13 cellular contexts compared by ENCODE assay signal in genomic region chr14:53619625-53620324, GRCh38.
A peak's percentile ranks its signal among the peaks of the same experiment; 100 is the strongest.
DNase-seq lines count a peak whose midpoint lies in the region; ATAC-seq, FAIRE-seq and TF ChIP-seq lines count a peak whose summit lies in the region.
"Had no signal": no experiment of that assay in that cellular context is flagged by ENCODE, and none has a peak within 500 bp of the region (broad histone marks: within the 10 kb centered on the region; RNA-seq: fewer than 3 reads in every experiment).

No MANE protein-coding gene starts in this region.

- H3K27me3 ChIP-seq in mesenchymal stem cell (ENCODE audit: control insufficient read depth in 1 of 2, insufficient read depth in 1 of 2, low read length in 2 of 2) (no peaks in the 10 kb centered on the region), HAP-1 (ENCODE audit: low read depth) (no peaks in the 10 kb centered on the region; the same call in 1 of the 2 replicates)

- 79% methylated on average over 5 of the region's 5 CpGs for WGBS in A549 (ENCODE audit: missing lambda C conversion rate)
- WGBS in mesenchymal stem cell = 67% methylated on average over 3 of the region's 5 CpGs

- no peak overlapping the region for H2BK120ac ChIP-seq in mesenchymal stem cell (ENCODE audit: low read depth, low read length)

- H4K91ac ChIP-seq in mesenchymal stem cell (ENCODE audit: low read length) = no peak overlapping the region

- TF ChIP-seq EP300 in A549 (IDR thresholded peaks at IDR 0.05) = no peak

- peak overlapping the region; percentile 76 for H2AK5ac ChIP-seq in mesenchymal stem cell (ENCODE audit: low read length, severe bottlenecking)

- CTCF ChIA-PET in A549 (lab: Yijun Ruan, JAX) = interaction anchor here (0.9 to 1.8 kb wide), 3 partner anchors 9 to 710 kb away, joined by 3 to 6 read pairs (median 4); no protein-coding TSS in a partner anchor

- no peaks in the 10 kb centered on the region for H3K79me1 ChIP-seq in mesenchymal stem cell (replicated peaks; ENCODE audit: low read length, poor library complexity, severe bottlenecking)

- no peak overlapping the region for H4K8ac ChIP-seq in mesenchymal stem cell (ENCODE audit: low read length)

- FAIRE-seq in A549 (lab: Jason Lieb, UNC) (no peak), HTR-8/SVneo (lab: Jason Lieb, UNC) (no peak)
- FAIRE-seq: kidney had no signal

- in situ Hi-C loops in HAP-1 (cut with MboI; ENCODE audit: low sequenced_read_pairs) = no loop called here

- DNase-seq in A549 (ENCODE audit: low read depth in 1 of 2, low spot score in 1 of 2) (no peak), HTR-8/SVneo (ENCODE audit: insufficient read length, low spot score) (peak; percentile 24), epidermal melanocyte (ENCODE audit: insufficient read length, low spot score) (peak; percentile 32), mesenchymal stem cell (peak; percentile 66), coronary artery (ENCODE audit: low spot score) (no peak), HuH-7 (ENCODE audit: low spot score) (no peak), HAP-1 (ENCODE audit: low spot score in 2 of 2) (no peak)
- DNase-seq: kidney; NCI-H1694; stimulated activated CD4-positive, alpha-beta T cell treated with anti-CD3 and anti-CD28 coated beads, Interleukin-1b, Interleukin-23, amount 100 ng/mL, for 48 hours; stimulated activated naive CD8-positive, alpha-beta T cell treated with anti-CD3 and anti-CD28 coated beads, Interleukin-15, Interleukin-2, amounts not matched to agents 100 U/mL and 50 U/mL, for 24 hours; T-helper 17 cell had no signal

- no peak for TF ChIP-seq POLR2A in A549 (IDR thresholded peaks at IDR 0.05; ENCODE audit: low read length)

- no peak overlapping the region for H2AFZ ChIP-seq in mesenchymal stem cell (ENCODE audit: low read depth, low read length)

- H3K36me3 ChIP-seq in mesenchymal stem cell (ENCODE audit: control insufficient read depth in 1 of 2, insufficient read depth in 2 of 2, low read depth in 1 of 2, low read length in 2 of 2) = no peaks in the 10 kb centered on the region
- H3K36me3 ChIP-seq in HAP-1 (replicated peaks) = no peaks in the 10 kb centered on the region

- H2BK5ac ChIP-seq in mesenchymal stem cell (ENCODE audit: low read depth, low read length, poor library complexity, severe bottlenecking) = peak overlapping the region; percentile 36

- no peak overlapping the region for H2BK15ac ChIP-seq in mesenchymal stem cell (ENCODE audit: low read depth, poor library complexity, severe bottlenecking)

- no peak overlapping the region for H2BK12ac ChIP-seq in mesenchymal stem cell (ENCODE audit: low read length in 2 of 2)

- POLR2A ChIA-PET in A549 (lab: Yijun Ruan, JAX) = no interaction called here

- H3K4me2 ChIP-seq in A549 (0 out of 3 replicates have a peak overlapping the region, but pooled peaks have one; percentile 0), mesenchymal stem cell (ENCODE audit: low read length, poor library complexity, severe bottlenecking) (no peak overlapping the region)

- H3K4me1 ChIP-seq in A549 (peaks cover 8% of the 10 kb centered on the region), mesenchymal stem cell (ENCODE audit: control insufficient read depth, insufficient read depth, low read depth, low read length) (peaks cover 9% of the 10 kb centered on the region), HAP-1 (no peaks in the 10 kb centered on the region)

- H3K14ac ChIP-seq in mesenchymal stem cell (ENCODE audit: low read length in 2 of 2) = no peak overlapping the region

- H3K9ac ChIP-seq in mesenchymal stem cell (ENCODE audit: low read length) = no peak overlapping the region

- H3K4me3 ChIP-seq in A549 (no peak overlapping the region), mesenchymal stem cell (ENCODE audit: insufficient read depth in 1 of 2, low read depth in 1 of 2, low read length in 2 of 2) (no peak overlapping the region), coronary artery (no peak overlapping the region), HAP-1 (no peak overlapping the region)

- H3K9me3 ChIP-seq in A549 = peaks cover 4% of the 10 kb centered on the region; the same call in 2 of the 3 replicates
- H3K9me3 ChIP-seq in mesenchymal stem cell (ENCODE audit: control insufficient read depth, low read length) = no peaks in the 10 kb centered on the region
- no peaks in the 10 kb centered on the region for H3K9me3 ChIP-seq in HAP-1

- no peak overlapping the region for H3K23ac ChIP-seq in mesenchymal stem cell (ENCODE audit: low read length in 2 of 2)

- no peak overlapping the region for H3K4ac ChIP-seq in mesenchymal stem cell (ENCODE audit: low read depth in 1 of 2, low read length in 2 of 2)

- TF ChIP-seq RAD21 in A549 (conservative IDR thresholded peaks at IDR 0.05 in 1 of 2, IDR thresholded peaks at IDR 0.05 in 1 of 2) = no peak

- ATAC-seq in A549 (peak in 1 of 2 experiments; percentile 34; a peak in 1 of 6 replicates), HG03469 (IDR thresholded peaks at IDR 0.05; ENCODE audit: unreplicated experiment) (no peak)
- ATAC-seq: stimulated activated naive CD8-positive, alpha-beta T cell treated with anti-CD3 and anti-CD28 coated beads, Interleukin-15, Interleukin-2, amounts not matched to agents 100 U/mL and 50 U/mL, for 24 hours; T-helper 17 cell had no signal

- TF ChIP-seq CTCF in A549 (IDR thresholded peaks at IDR 0.05) = no peak
- no peak for TF ChIP-seq CTCF in coronary artery (IDR thresholded peaks at IDR 0.05)

- H3K18ac ChIP-seq in mesenchymal stem cell (ENCODE audit: low read depth in 1 of 2, low read length in 2 of 2) = no peak overlapping the region

- H3K27ac ChIP-seq in A549 = peak overlapping the region in 1 of 2 experiments; percentile 27; a peak in 2 of 6 replicates
- H3K27ac ChIP-seq in mesenchymal stem cell (ENCODE audit: low read length, poor library complexity, severe bottlenecking) = peak overlapping the region; percentile 83
- peak overlapping the region in 1 of 2 donors; percentile 51 for H3K27ac ChIP-seq in coronary artery

TF ChIP-seq in A549, 52 proteins besides CTCF, POLR2A, EP300 and RAD21:
- TF ChIP-seq MYC (IDR thresholded peaks at IDR 0.05; ENCODE audit: borderline replicate concordance, low read length) (no peak), RARB (CRISPR knock-in tag; IDR thresholded peaks at IDR 0.05) (no peak), MAFK (IDR thresholded peaks at IDR 0.05; ENCODE audit: partially characterized antibody) (no peak), RNF2 (IDR thresholded peaks at IDR 0.05; ENCODE audit: borderline replicate concordance, low read depth) (no peak), ZSCAN20 (CRISPR knock-in tag; IDR thresholded peaks at IDR 0.05) (no peak), FOSB (CRISPR knock-in tag; IDR thresholded peaks at IDR 0.05) (no peak), SREBF2 (IDR thresholded peaks at IDR 0.05) (no peak), HES2 (IDR thresholded peaks at IDR 0.05) (no peak), PBX3 (IDR thresholded peaks at IDR 0.05) (no peak), NR3C1 (IDR thresholded peaks at IDR 0.05) (no peak)
- TF ChIP-seq, protein P1, sequence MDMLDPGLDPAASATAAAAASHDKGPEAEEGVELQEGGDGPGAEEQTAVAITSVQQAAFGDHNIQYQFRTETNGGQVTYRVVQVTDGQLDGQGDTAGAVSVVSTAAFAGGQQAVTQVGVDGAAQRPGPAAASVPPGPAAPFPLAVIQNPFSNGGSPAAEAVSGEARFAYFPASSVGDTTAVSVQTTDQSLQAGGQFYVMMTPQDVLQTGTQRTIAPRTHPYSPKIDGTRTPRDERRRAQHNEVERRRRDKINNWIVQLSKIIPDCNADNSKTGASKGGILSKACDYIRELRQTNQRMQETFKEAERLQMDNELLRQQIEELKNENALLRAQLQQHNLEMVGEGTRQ (IDR thresholded peaks at IDR 0.05) = no peak

Comparison
In these comparisons a context has a peak if more than half of its experiments do, and no peak if none do; other contexts are left out.
1. DNase-seq: peak in HTR-8/SVneo (single experiment), epidermal melanocyte (single experiment) and mesenchymal stem cell (single experiment); none in A549 (0 of 2), coronary artery (single experiment), HuH-7 (single experiment) and HAP-1 (0 of 2).